Comparison of ENCODE assay signal across 19 cellular contexts in genomic region chr2:239519081-239519920, GRCh38.
DNase-seq lines count a peak whose midpoint lies in the region; ATAC-seq and TF ChIP-seq lines count a peak whose summit lies in the region.
"Had no signal": no experiment of that assay in that cellular context is flagged by ENCODE, and none has a peak within 500 bp of the region (broad histone marks: within the 10 kb centered on the region; RNA-seq: fewer than 3 reads in every experiment).

No MANE protein-coding gene starts in this region.

- H3K27me3 ChIP-seq in BE2C, result no peaks in the 10 kb centered on the region
- H3K27me3 ChIP-seq in upper lobe of right lung, result no peaks in the 10 kb centered on the region
- H3K27me3 ChIP-seq: tibial nerve had no signal

- DNase-seq in BE2C, result peak; percentile 47
- DNase-seq in DMS 273 (lab: John Stamatoyannopoulos, UW; ENCODE audit: unreplicated experiment), result peak; percentile 89
- DNase-seq in NCI-H2171 (lab: John Stamatoyannopoulos, UW), result peak; percentile 47
- DNase-seq in cerebellum (ENCODE audit: low spot score), result peak; percentile 61
- DNase-seq in upper lobe of right lung, result no peak
- no peak for DNase-seq in effector memory CD8-positive, alpha-beta T cell
- no peak for DNase-seq in SIG-M5 treated with dmso at 0.1 percent for 504 hours (lab: John Stamatoyannopoulos, UW; ENCODE audit: unreplicated experiment)
- DNase-seq: central memory CD4-positive, alpha-beta T cell; mesenchymal stem cell; natural killer cell; NCI-H146; SIG-M5; T-helper 9 cell had no signal

- no peak for ATAC-seq in GM18502 (IDR thresholded peaks at IDR 0.05; ENCODE audit: poor library complexity, unreplicated experiment)
- no peak for ATAC-seq in upper lobe of right lung
- no peak for ATAC-seq in effector memory CD8-positive, alpha-beta T cell (replicated peaks)
- ATAC-seq: activated CD4-positive, CD25-positive, alpha-beta regulatory T cell treated with anti-CD3 and anti-CD28 coated beads, Interleukin-2, amount 50 U/mL, for 24 hours; natural killer cell; stimulated activated memory B cell treated with anti-CD40 and anti-IgM and Interleukin-4, amounts not matched to agents 10 μg/mL and 1 μg/mL and 100 μg/mL, for 72 hours had no signal

- H3K36me3 ChIP-seq in BE2C, result no peaks in the 10 kb centered on the region
- no peaks in the 10 kb centered on the region for H3K36me3 ChIP-seq in upper lobe of right lung
- H3K36me3 ChIP-seq: HAP-1, prostate gland, tibial nerve had no signal

- H3K27ac Mint-ChIP-seq in effector memory CD8-positive, alpha-beta T cell, result peak overlapping the region in 1 of 2 donors; percentile 57
- H3K27ac Mint-ChIP-seq: natural killer cell; stimulated activated memory B cell treated with anti-CD40 and anti-IgM and Interleukin-4, amounts not matched to agents 10 μg/mL and 1 μg/mL and 100 μg/mL, for 72 hours had no signal

- TF ChIP-seq CTCF in BE2C (IDR thresholded peaks at IDR 0.05; ENCODE audit: low read depth, low read length) (no peak), upper lobe of right lung (IDR thresholded peaks at IDR 0.05) (no peak)

- H3K27me3 Mint-ChIP-seq in effector memory CD8-positive, alpha-beta T cell, result peaks cover 0 to 26% of the 10 kb centered on the region in 2 donors

- H3K9me3 Mint-ChIP-seq in effector memory CD8-positive, alpha-beta T cell, result no peaks in the 10 kb centered on the region
- H3K9me3 Mint-ChIP-seq: natural killer cell; stimulated activated memory B cell treated with anti-CD40 and anti-IgM and Interleukin-4, amounts not matched to agents 10 μg/mL and 1 μg/mL and 100 μg/mL, for 72 hours had no signal

- H3K36me3 Mint-ChIP-seq in effector memory CD8-positive, alpha-beta T cell (ENCODE audit: insufficient read depth), result no peaks in the 10 kb centered on the region
- H3K36me3 Mint-ChIP-seq: natural killer cell; stimulated activated memory B cell treated with anti-CD40 and anti-IgM and Interleukin-4, amounts not matched to agents 10 μg/mL and 1 μg/mL and 100 μg/mL, for 72 hours had no signal

- H3K4me3 ChIP-seq in BE2C (ENCODE audit: low read depth, low read length) (no peak overlapping the region), upper lobe of right lung (no peak overlapping the region)
- H3K4me3 ChIP-seq: HAP-1, prostate gland, tibial nerve had no signal

- H3K27ac ChIP-seq in upper lobe of right lung, result no peak overlapping the region
- H3K27ac ChIP-seq: prostate gland, tibial nerve had no signal

- H3K4me1 ChIP-seq in BE2C (no peaks in the 10 kb centered on the region), upper lobe of right lung (no peaks in the 10 kb centered on the region)
- H3K4me1 ChIP-seq: HAP-1, prostate gland, tibial nerve had no signal

- intact Hi-C loops in upper lobe of right lung (cut with DNase I), result no loop called here

- peaks cover 0 to 6% of the 10 kb centered on the region in 2 donors for H3K4me1 Mint-ChIP-seq in effector memory CD8-positive, alpha-beta T cell (ENCODE audit: low read depth in 2 of 2)
- H3K4me1 Mint-ChIP-seq: natural killer cell; stimulated activated memory B cell treated with anti-CD40 and anti-IgM and Interleukin-4, amounts not matched to agents 10 μg/mL and 1 μg/mL and 100 μg/mL, for 72 hours had no signal

- H3K9me3 ChIP-seq in BE2C (no peaks in the 10 kb centered on the region), upper lobe of right lung (no peaks in the 10 kb centered on the region)
- H3K9me3 ChIP-seq: HAP-1, prostate gland, tibial nerve had no signal

- H3K4me3 Mint-ChIP-seq in effector memory CD8-positive, alpha-beta T cell, result no peak overlapping the region
- H3K4me3 Mint-ChIP-seq: natural killer cell; stimulated activated memory B cell treated with anti-CD40 and anti-IgM and Interleukin-4, amounts not matched to agents 10 μg/mL and 1 μg/mL and 100 μg/mL, for 72 hours had no signal

Comparison
In these comparisons a context has a peak if more than half of its experiments do, and no peak if none do; other contexts are left out.
1. DNase-seq: peak in BE2C (single experiment), DMS 273 (single experiment), NCI-H2171 (single experiment) and cerebellum (single experiment); none in upper lobe of right lung (single experiment), effector memory CD8-positive, alpha-beta T cell (0 of 3) and SIG-M5 treated with dmso at 0.1 percent for 504 hours (single experiment).